Comparison of ENCODE assay signal across 19 cellular contexts in genomic region chr7:152411389-152411788, GRCh38. TPM values are rescaled to one million over a fixed set of nuclear protein-coding genes. Genes with fewer than 3 reads are reported as not detected.
DNase-seq lines count a peak whose midpoint lies in the region; ATAC-seq and TF ChIP-seq lines count a peak whose summit lies in the region.
"Had no signal": no experiment of that assay in that cellular context is flagged by ENCODE, and none has a peak within 500 bp of the region (broad histone marks: within the 10 kb centered on the region; RNA-seq: fewer than 3 reads in every experiment).

No MANE protein-coding gene starts in this region.

- H3K36me3 ChIP-seq in HUES48 (ENCODE audit: control insufficient read depth, insufficient read depth, low read length): no peaks in the 10 kb centered on the region
- H3K36me3 ChIP-seq in ectodermal cell (ENCODE audit: control insufficient read depth, insufficient read depth, low read length): no peaks in the 10 kb centered on the region
- H3K36me3 ChIP-seq in smooth muscle cell (ENCODE audit: low read depth): no peaks in the 10 kb centered on the region
- H3K36me3 ChIP-seq: esophagus muscularis mucosa, prostate gland had no signal

- peaks cover 100% of the 10 kb centered on the region for H4K20me1 ChIP-seq in smooth muscle cell (ENCODE audit: low read depth)

- DNase-seq in islet precursor cell (peak; percentile 67), smooth muscle cell (lab: John Stamatoyannopoulos, UW; ENCODE audit: unreplicated experiment) (no peak), RKO (ENCODE audit: low spot score) (no peak), activated gamma-delta T cell (lab: John Stamatoyannopoulos, UW) (no peak)
- DNase-seq in central memory CD4-positive, alpha-beta T cell: no peak
- DNase-seq: activated CD4-positive, alpha-beta T cell treated with anti-CD3 and anti-CD28 coated beads for 1 hour; activated naive CD8-positive, alpha-beta T cell treated with anti-CD3 and anti-CD28 coated beads, Interleukin-2, amount 10 ng/mL, durations not matched to agents 7 days and 5 days; hippocampal formation; KBM-7; NCI-H1436; PC-3; stimulated activated CD4-positive, alpha-beta T cell treated with anti-CD3 and anti-CD28 coated beads, Interleukin-2, amount 100 ng/mL, for 24 hours had no signal

- TF ChIP-seq CTCF in smooth muscle cell (IDR thresholded peaks at IDR 0.05; ENCODE audit: borderline replicate concordance, insufficient read depth, poor library complexity, severe bottlenecking): no peak

- H2AFZ ChIP-seq in smooth muscle cell (ENCODE audit: low read depth): no peak overlapping the region

- WGBS in ectodermal cell, 2 experiments: 2 to 3% methylated on average over 5 of the region's 5 CpGs
- WGBS in smooth muscle cell (ENCODE audit: low lambda C conversion rate): 31% methylated on average over 5 of the region's 5 CpGs

- H3K27me3 ChIP-seq in HUES48 (ENCODE audit: control insufficient read depth, insufficient read depth, low read length): no peaks in the 10 kb centered on the region
- no peaks in the 10 kb centered on the region for H3K27me3 ChIP-seq in ectodermal cell (ENCODE audit: control insufficient read depth, insufficient read depth, low read length, poor library complexity, severe bottlenecking)
- no peaks in the 10 kb centered on the region for H3K27me3 ChIP-seq in smooth muscle cell (ENCODE audit: low read depth)
- H3K27me3 ChIP-seq: BLaER1 treated with 17β-estradiol and CSF1 and Interleukin-3, amounts not matched to agents 10 nM and 100 nM; esophagus muscularis mucosa had no signal

- peaks cover 7% of the 10 kb centered on the region for H3K4me1 ChIP-seq in HUES48 (ENCODE audit: control insufficient read depth, insufficient read depth, low read length)
- no peaks in the 10 kb centered on the region for H3K4me1 ChIP-seq in ectodermal cell (ENCODE audit: control insufficient read depth, insufficient read depth, low read length)
- peaks cover 11% of the 10 kb centered on the region for H3K4me1 ChIP-seq in smooth muscle cell (ENCODE audit: low read depth)
- H3K4me1 ChIP-seq: BLaER1 treated with 17β-estradiol and CSF1 and Interleukin-3, amounts not matched to agents 10 nM and 100 nM; prostate gland had no signal

- H3K9me3 ChIP-seq in HUES48 (ENCODE audit: control insufficient read depth, insufficient read depth, low read length) (peaks cover 22% of the 10 kb centered on the region), ectodermal cell (ENCODE audit: control insufficient read depth, low read length) (peaks cover 8% of the 10 kb centered on the region), smooth muscle cell (replicated peaks; ENCODE audit: low read depth) (no peaks in the 10 kb centered on the region)
- H3K9me3 ChIP-seq: esophagus muscularis mucosa, prostate gland had no signal

- H3K9ac ChIP-seq in HUES48 (ENCODE audit: low read depth, low read length) (no peak overlapping the region), smooth muscle cell (ENCODE audit: low read depth) (no peak overlapping the region)
- H3K9ac ChIP-seq: BLaER1 treated with 17β-estradiol and CSF1 and Interleukin-3, amounts not matched to agents 10 nM and 100 nM had no signal

- H3K79me2 ChIP-seq in smooth muscle cell (ENCODE audit: low read depth): peaks cover 100% of the 10 kb centered on the region

- peak overlapping the region; percentile 35 for H3K4me3 ChIP-seq in HUES48 (ENCODE audit: low read depth, low read length)
- H3K4me3 ChIP-seq in ectodermal cell (ENCODE audit: insufficient read depth, low read depth, low read length): no peak overlapping the region
- H3K4me3 ChIP-seq in smooth muscle cell: peak overlapping the region; percentile 27
- H3K4me3 ChIP-seq: BLaER1 treated with 17β-estradiol and CSF1 and Interleukin-3, amounts not matched to agents 10 nM and 100 nM; GM12878; prostate gland had no signal

- no peak for ATAC-seq in HG03135 (IDR thresholded peaks at IDR 0.05; ENCODE audit: unreplicated experiment)
- ATAC-seq: GM12878, PC-3 had no signal

- H3K4me2 ChIP-seq in smooth muscle cell: peak overlapping the region; percentile 61
- H3K4me2 ChIP-seq: BLaER1 treated with 17β-estradiol and CSF1 and Interleukin-3, amounts not matched to agents 10 nM and 100 nM had no signal

- no peaks in the 10 kb centered on the region for H3F3A ChIP-seq in smooth muscle cell (ENCODE audit: low read depth)

- H3K27ac ChIP-seq in HUES48 (ENCODE audit: low read depth, low read length) (peak overlapping the region; percentile 69), ectodermal cell (ENCODE audit: insufficient read depth, low read depth, low read length, poor library complexity, severe bottlenecking) (peak overlapping the region; percentile 1), smooth muscle cell (ENCODE audit: low read depth) (no peak overlapping the region)
- H3K27ac ChIP-seq: BLaER1 treated with 17β-estradiol and CSF1 and Interleukin-3, amounts not matched to agents 10 nM and 100 nM; prostate gland had no signal

RNA-seq across cellular contexts. Expression of gene KMT2C, which starts 24.4 kb away (rescaled TPM):
- polyA plus RNA-seq in ectodermal cell (2013, experiment 1 of 4): 13.7 TPM
- 15.9 TPM for polyA plus RNA-seq in ectodermal cell (2013, experiment 2 of 4)
- polyA plus RNA-seq in ectodermal cell (2013, experiment 3 of 4): 11.5 TPM
- 17.1 TPM for polyA plus RNA-seq in ectodermal cell (2013, experiment 4 of 4)
- 28.3 and 36.7 TPM in 2 replicates for total RNA-seq in smooth muscle cell
- polyA plus RNA-seq in smooth muscle cell: 10.1 and 16.4 TPM in 2 replicates
